In genomic region chr12:77697126-77697525, GRCh38 we compare ENCODE assay signal across 21 cellular contexts.
DNase-seq lines count a peak whose midpoint lies in the region; ATAC-seq and TF ChIP-seq lines count a peak whose summit lies in the region.
"Had no signal": no experiment of that assay in that cellular context is flagged by ENCODE, and none has a peak within 500 bp of the region (broad histone marks: within the 10 kb centered on the region; RNA-seq: fewer than 3 reads in every experiment).

No MANE protein-coding gene starts in this region.

- no peaks in the 10 kb centered on the region for H3K4me1 Mint-ChIP-seq in activated CD4-positive, alpha-beta T cell treated with anti-CD3 and anti-CD28 coated beads, Interleukin-2, amount 10 ng/mL, durations not matched to agents 7 days and 5 days
- H3K4me1 Mint-ChIP-seq: B cell had no signal

- H3K18ac ChIP-seq in neuronal stem cell (ENCODE audit: low read length): peak overlapping the region; percentile 71

- no peak overlapping the region for H2BK120ac ChIP-seq in neuronal stem cell (ENCODE audit: low read depth, low read length)

- no peak overlapping the region for H3K27ac Mint-ChIP-seq in activated CD4-positive, alpha-beta T cell treated with anti-CD3 and anti-CD28 coated beads, Interleukin-2, amount 10 ng/mL, durations not matched to agents 7 days and 5 days
- H3K27ac Mint-ChIP-seq: B cell; CD4-positive, alpha-beta T cell; CD8-positive, alpha-beta T cell had no signal

- in situ Hi-C loops in GM23248 (cut with MboI): loop anchor here (25.0 kb wide), 1 partner anchor 385 kb away; no protein-coding TSS in a partner anchor

- no peak overlapping the region for H3K4me2 ChIP-seq in GM23248 (ENCODE audit: unreplicated experiment)
- H3K4me2 ChIP-seq in neuronal stem cell (ENCODE audit: insufficient read depth, low read length, poor library complexity, severe bottlenecking): no peak overlapping the region
- H3K4me2 ChIP-seq: BLaER1 treated with 17β-estradiol and CSF1 and Interleukin-3, amounts not matched to agents 10 nM and 100 nM had no signal

- TF ChIP-seq CTCF in epithelial cell of esophagus (IDR thresholded peaks at IDR 0.05; ENCODE audit: insufficient read depth, low read depth, low read length, missing control alignments): no peak
- no peak for TF ChIP-seq CTCF in fibroblast of mammary gland (conservative IDR thresholded peaks at IDR 0.05; ENCODE audit: control insufficient read depth, insufficient read depth, low read depth, low read length)
- no peak for TF ChIP-seq CTCF in colonic mucosa (IDR thresholded peaks at IDR 0.05)

- H3K27ac ChIP-seq in GM23248: no peak overlapping the region
- H3K27ac ChIP-seq in neuronal stem cell (replicated peaks; ENCODE audit: low read length): no peak overlapping the region
- H3K27ac ChIP-seq in colonic mucosa: no peak overlapping the region
- H3K27ac ChIP-seq: BLaER1 treated with 17β-estradiol and CSF1 and Interleukin-3, amounts not matched to agents 10 nM and 100 nM; C4-2B had no signal

- H3K36me3 ChIP-seq in GM23248 (ENCODE audit: low read depth) (no peaks in the 10 kb centered on the region), neuronal stem cell (replicated peaks in 1 of 2; ENCODE audit: control insufficient read depth in 2 of 2, insufficient read depth in 2 of 2, low read length in 2 of 2) (peaks cover 0 to 2% of the 10 kb centered on the region in 2 donors), colonic mucosa (no peaks in the 10 kb centered on the region)
- H3K36me3 ChIP-seq: BLaER1 treated with 17β-estradiol and CSF1 and Interleukin-3, amounts not matched to agents 10 nM and 100 nM had no signal

- no peak overlapping the region for H4K91ac ChIP-seq in neuronal stem cell (ENCODE audit: low read depth, low read length, poor library complexity)

- no peak overlapping the region for H2BK15ac ChIP-seq in neuronal stem cell (ENCODE audit: low read length)

- POLR2A ChIA-PET in activated CD4-positive, alpha-beta T cell treated with anti-CD3 and anti-CD28 coated beads, Interleukin-2, amount 10 ng/mL, durations not matched to agents 7 days and 5 days (lab: Charles Lee): no interaction called here

- no peak for ATAC-seq in esophagus mucosa
- ATAC-seq: CD8-positive, alpha-beta T cell; GM12878 had no signal

- H2AK5ac ChIP-seq in neuronal stem cell (ENCODE audit: low read depth, low read length): no peak overlapping the region

- H3K27me3 ChIP-seq in GM23248 (replicated peaks; ENCODE audit: insufficient read depth) (no peaks in the 10 kb centered on the region), neuronal stem cell (ENCODE audit: control insufficient read depth in 3 of 3, insufficient read depth in 3 of 3, low read depth in 1 of 3, low read length in 3 of 3) (no peaks in the 10 kb centered on the region), colonic mucosa (no peaks in the 10 kb centered on the region)
- H3K27me3 ChIP-seq: BLaER1 treated with 17β-estradiol and CSF1 and Interleukin-3, amounts not matched to agents 10 nM and 100 nM had no signal

- H3K4me3 ChIP-seq in GM23248 (no peak overlapping the region), epithelial cell of esophagus (ENCODE audit: low read length) (no peak overlapping the region), fibroblast of mammary gland (ENCODE audit: control insufficient read depth, low read depth, low read length) (no peak overlapping the region), neuronal stem cell (ENCODE audit: low read length in 2 of 2) (no peak overlapping the region), colonic mucosa (no peak overlapping the region)
- H3K4me3 ChIP-seq: BLaER1 treated with 17β-estradiol and CSF1 and Interleukin-3, amounts not matched to agents 10 nM and 100 nM; GM12878 had no signal

- no peak overlapping the region for H3K23ac ChIP-seq in neuronal stem cell (ENCODE audit: low read depth, low read length, poor library complexity)

- H3K36me3 Mint-ChIP-seq in activated CD4-positive, alpha-beta T cell treated with anti-CD3 and anti-CD28 coated beads, Interleukin-2, amount 10 ng/mL, durations not matched to agents 7 days and 5 days (ENCODE audit: low read depth): no peaks in the 10 kb centered on the region
- H3K36me3 Mint-ChIP-seq: CD8-positive, alpha-beta T cell had no signal

- no peaks in the 10 kb centered on the region for H4K20me1 ChIP-seq in GM23248 (ENCODE audit: insufficient read depth)
- H4K20me1 ChIP-seq: BLaER1 treated with 17β-estradiol and CSF1 and Interleukin-3, amounts not matched to agents 10 nM and 100 nM had no signal

- H3K4me3 Mint-ChIP-seq in activated CD4-positive, alpha-beta T cell treated with anti-CD3 and anti-CD28 coated beads, Interleukin-2, amount 10 ng/mL, durations not matched to agents 7 days and 5 days: no peak overlapping the region
- H3K4me3 Mint-ChIP-seq: B cell; CD4-positive, alpha-beta T cell; CD8-positive, alpha-beta T cell had no signal

- H3K27me3 Mint-ChIP-seq in activated CD4-positive, alpha-beta T cell treated with anti-CD3 and anti-CD28 coated beads, Interleukin-2, amount 10 ng/mL, durations not matched to agents 7 days and 5 days: no peaks in the 10 kb centered on the region
- H3K27me3 Mint-ChIP-seq: B cell; CD4-positive, alpha-beta T cell had no signal

- no peak overlapping the region for H4K8ac ChIP-seq in neuronal stem cell (ENCODE audit: low read depth, low read length)

- no peaks in the 10 kb centered on the region for H3K9me2 ChIP-seq in GM23248 (ENCODE audit: insufficient read depth)

- H3K9me3 Mint-ChIP-seq in activated CD4-positive, alpha-beta T cell treated with anti-CD3 and anti-CD28 coated beads, Interleukin-2, amount 10 ng/mL, durations not matched to agents 7 days and 5 days: no peaks in the 10 kb centered on the region
- H3K9me3 Mint-ChIP-seq: CD4-positive, alpha-beta T cell had no signal

- H3K14ac ChIP-seq in neuronal stem cell (ENCODE audit: low read length): no peak overlapping the region

- H3K9ac ChIP-seq in GM23248 (no peak overlapping the region), neuronal stem cell (ENCODE audit: low read depth, low read length, poor library complexity) (no peak overlapping the region), colonic mucosa (ENCODE audit: low read depth in 2 of 2, low read length in 2 of 2) (no peak overlapping the region)
- H3K9ac ChIP-seq: BLaER1 treated with 17β-estradiol and CSF1 and Interleukin-3, amounts not matched to agents 10 nM and 100 nM had no signal

- H3F3A ChIP-seq in GM23248 (ENCODE audit: insufficient read depth): no peaks in the 10 kb centered on the region; the same call in 1 of the 2 replicates

- H3K9me3 ChIP-seq in GM23248 (ENCODE audit: low read depth) (no peaks in the 10 kb centered on the region), neuronal stem cell (replicated peaks in 1 of 2; ENCODE audit: control insufficient read depth in 2 of 2, insufficient read depth in 1 of 2, low read depth in 1 of 2, low read length in 2 of 2) (no peaks in the 10 kb centered on the region), colonic mucosa (no peaks in the 10 kb centered on the region)
- H3K9me3 ChIP-seq: BLaER1 treated with 17β-estradiol and CSF1 and Interleukin-3, amounts not matched to agents 10 nM and 100 nM; Caco-2 had no signal

- H3K79me1 ChIP-seq in neuronal stem cell (ENCODE audit: low read depth, low read length): no peaks in the 10 kb centered on the region

- H2AFZ ChIP-seq in GM23248 (no peak overlapping the region), neuronal stem cell (ENCODE audit: low read length) (no peak overlapping the region)

- DNase-seq in GM23248 (peak; percentile 24), epithelial cell of esophagus (ENCODE audit: low read depth) (peak; percentile 3), fibroblast of mammary gland (ENCODE audit: low read depth) (peak; percentile 55), neuronal stem cell (ENCODE audit: low spot score) (no peak), colonic mucosa (no peak), AG08395 (ENCODE audit: low spot score) (no peak)
- DNase-seq in activated CD4-positive, alpha-beta T cell treated with anti-CD3 and anti-CD28 coated beads, Interleukin-2, amount 10 ng/mL, durations not matched to agents 7 days and 5 days: no peak
- DNase-seq: 8988T; ACHN; AML-193; Caco-2; Calu3; CD4-positive, alpha-beta T cell; CD8-positive, alpha-beta T cell; DMS79 treated with DMSO at 0.1 percent for 48 hours; GF-D8 had no signal

- H2BK12ac ChIP-seq in neuronal stem cell (ENCODE audit: low read length): no peak overlapping the region

- H3K79me2 ChIP-seq in GM23248 (ENCODE audit: insufficient read depth): no peaks in the 10 kb centered on the region

- intact Hi-C loops in colonic mucosa (cut with DNase I): no loop called here

- WGBS in GM23248 (ENCODE audit: low coverage in 1 of 2, low lambda C conversion rate in 2 of 2, missing lambda C conversion rate in 2 of 2), 2 experiments: 88 to 96% methylated on average over 1 of the region's 1 CpG
- WGBS in neuronal stem cell (ENCODE audit: extremely low coverage in 2 of 2, insufficient read length in 2 of 2, insufficient replicate concordance in 1 of 2), 2 donors: no CpG with 5 or more reads among the region's 1 CpG

- H2BK5ac ChIP-seq in neuronal stem cell (ENCODE audit: low read length): no peak overlapping the region

- no peak overlapping the region for H3K4ac ChIP-seq in neuronal stem cell (ENCODE audit: low read length)

- CTCF ChIA-PET in activated CD4-positive, alpha-beta T cell treated with anti-CD3 and anti-CD28 coated beads, Interleukin-2, amount 10 ng/mL, durations not matched to agents 7 days and 5 days (lab: Charles Lee): no interaction called here

- H3K4me1 ChIP-seq in GM23248 (ENCODE audit: insufficient read depth) (no peaks in the 10 kb centered on the region), neuronal stem cell (ENCODE audit: control insufficient read depth in 2 of 2, insufficient read depth in 1 of 2, low read depth in 1 of 2, low read length in 2 of 2) (no peaks in the 10 kb centered on the region), colonic mucosa (no peaks in the 10 kb centered on the region)
- H3K4me1 ChIP-seq: BLaER1 treated with 17β-estradiol and CSF1 and Interleukin-3, amounts not matched to agents 10 nM and 100 nM; Caco-2 had no signal

Comparison
In these comparisons a context has a peak if more than half of its experiments do, and no peak if none do; other contexts are left out.
1. DNase-seq: peak in GM23248 (single experiment), epithelial cell of esophagus (single experiment) and fibroblast of mammary gland (single experiment); none in neuronal stem cell (single experiment), activated CD4-positive, alpha-beta T cell treated with anti-CD3 and anti-CD28 coated beads, Interleukin-2, amount 10 ng/mL, durations not matched to agents 7 days and 5 days (single experiment), colonic mucosa (single experiment) and AG08395 (single experiment).